Comparison of ENCODE assay signal across 1 cellular context in the genomic region with DNA sequence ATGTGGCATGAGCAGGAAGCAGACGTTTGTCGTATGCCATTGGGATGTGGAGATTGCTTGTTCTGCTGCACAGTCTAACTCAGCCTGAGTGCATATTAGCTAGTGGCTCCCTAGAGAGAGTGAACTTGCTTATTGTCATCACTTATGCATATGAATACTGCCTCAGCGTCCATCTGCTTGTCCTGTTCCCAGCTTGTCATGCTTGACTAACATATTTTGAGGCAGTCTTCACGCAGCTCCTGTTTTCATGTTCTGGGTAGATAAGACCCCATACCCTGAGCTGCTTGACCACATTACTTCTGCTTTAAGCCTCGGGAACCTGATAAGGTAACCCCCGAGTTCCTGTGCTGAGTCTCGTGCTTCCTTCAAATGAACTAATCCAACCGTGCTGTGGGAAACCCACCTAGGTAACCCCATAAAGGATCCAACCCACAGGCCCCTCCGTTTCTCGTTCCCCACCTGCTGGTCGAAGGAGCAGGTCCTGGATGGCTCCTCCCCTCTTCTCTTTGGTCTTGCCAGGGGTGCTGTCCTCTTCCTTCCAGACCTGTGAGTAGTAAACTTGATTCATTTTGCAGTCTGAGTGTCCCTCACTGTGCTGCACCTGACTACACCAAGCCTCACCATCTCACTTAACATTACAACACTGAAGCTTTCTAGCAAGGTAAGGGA.
TF ChIP-seq lines count a peak whose summit lies in the region.

No MANE protein-coding gene starts in this region.

TF ChIP-seq in WTC11, 78 proteins besides CTCF, POLR2A, EP300 and RAD21 (continued from another document):
- TF ChIP-seq, protein P1, sequence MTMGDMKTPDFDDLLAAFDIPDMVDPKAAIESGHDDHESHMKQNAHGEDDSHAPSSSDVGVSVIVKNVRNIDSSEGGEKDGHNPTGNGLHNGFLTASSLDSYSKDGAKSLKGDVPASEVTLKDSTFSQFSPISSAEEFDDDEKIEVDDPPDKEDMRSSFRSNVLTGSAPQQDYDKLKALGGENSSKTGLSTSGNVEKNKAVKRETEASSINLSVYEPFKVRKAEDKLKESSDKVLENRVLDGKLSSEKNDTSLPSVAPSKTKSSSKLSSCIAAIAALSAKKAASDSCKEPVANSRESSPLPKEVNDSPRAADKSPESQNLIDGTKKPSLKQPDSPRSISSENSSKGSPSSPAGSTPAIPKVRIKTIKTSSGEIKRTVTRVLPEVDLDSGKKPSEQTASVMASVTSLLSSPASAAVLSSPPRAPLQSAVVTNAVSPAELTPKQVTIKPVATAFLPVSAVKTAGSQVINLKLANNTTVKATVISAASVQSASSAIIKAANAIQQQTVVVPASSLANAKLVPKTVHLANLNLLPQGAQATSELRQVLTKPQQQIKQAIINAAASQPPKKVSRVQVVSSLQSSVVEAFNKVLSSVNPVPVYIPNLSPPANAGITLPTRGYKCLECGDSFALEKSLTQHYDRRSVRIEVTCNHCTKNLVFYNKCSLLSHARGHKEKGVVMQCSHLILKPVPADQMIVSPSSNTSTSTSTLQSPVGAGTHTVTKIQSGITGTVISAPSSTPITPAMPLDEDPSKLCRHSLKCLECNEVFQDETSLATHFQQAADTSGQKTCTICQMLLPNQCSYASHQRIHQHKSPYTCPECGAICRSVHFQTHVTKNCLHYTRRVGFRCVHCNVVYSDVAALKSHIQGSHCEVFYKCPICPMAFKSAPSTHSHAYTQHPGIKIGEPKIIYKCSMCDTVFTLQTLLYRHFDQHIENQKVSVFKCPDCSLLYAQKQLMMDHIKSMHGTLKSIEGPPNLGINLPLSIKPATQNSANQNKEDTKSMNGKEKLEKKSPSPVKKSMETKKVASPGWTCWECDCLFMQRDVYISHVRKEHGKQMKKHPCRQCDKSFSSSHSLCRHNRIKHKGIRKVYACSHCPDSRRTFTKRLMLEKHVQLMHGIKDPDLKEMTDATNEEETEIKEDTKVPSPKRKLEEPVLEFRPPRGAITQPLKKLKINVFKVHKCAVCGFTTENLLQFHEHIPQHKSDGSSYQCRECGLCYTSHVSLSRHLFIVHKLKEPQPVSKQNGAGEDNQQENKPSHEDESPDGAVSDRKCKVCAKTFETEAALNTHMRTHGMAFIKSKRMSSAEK (CRISPR knock-in tag; IDR thresholded peaks at IDR 0.05; ENCODE audit: borderline replicate concordance), result no peak
- no peak for TF ChIP-seq ELF4 (CRISPR knock-in tag; IDR thresholded peaks at IDR 0.05; ENCODE audit: low read depth)
- TF ChIP-seq, protein P2, sequence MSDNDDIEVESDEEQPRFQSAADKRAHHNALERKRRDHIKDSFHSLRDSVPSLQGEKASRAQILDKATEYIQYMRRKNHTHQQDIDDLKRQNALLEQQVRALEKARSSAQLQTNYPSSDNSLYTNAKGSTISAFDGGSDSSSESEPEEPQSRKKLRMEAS (CRISPR knock-in tag; IDR thresholded peaks at IDR 0.05), result no peak
- TF ChIP-seq ETV6 (CRISPR knock-in tag; IDR thresholded peaks at IDR 0.05), result no peak
- no peak for TF ChIP-seq ZNF219 (CRISPR knock-in tag; IDR thresholded peaks at IDR 0.05; ENCODE audit: borderline replicate concordance)
- TF ChIP-seq, protein P3, sequence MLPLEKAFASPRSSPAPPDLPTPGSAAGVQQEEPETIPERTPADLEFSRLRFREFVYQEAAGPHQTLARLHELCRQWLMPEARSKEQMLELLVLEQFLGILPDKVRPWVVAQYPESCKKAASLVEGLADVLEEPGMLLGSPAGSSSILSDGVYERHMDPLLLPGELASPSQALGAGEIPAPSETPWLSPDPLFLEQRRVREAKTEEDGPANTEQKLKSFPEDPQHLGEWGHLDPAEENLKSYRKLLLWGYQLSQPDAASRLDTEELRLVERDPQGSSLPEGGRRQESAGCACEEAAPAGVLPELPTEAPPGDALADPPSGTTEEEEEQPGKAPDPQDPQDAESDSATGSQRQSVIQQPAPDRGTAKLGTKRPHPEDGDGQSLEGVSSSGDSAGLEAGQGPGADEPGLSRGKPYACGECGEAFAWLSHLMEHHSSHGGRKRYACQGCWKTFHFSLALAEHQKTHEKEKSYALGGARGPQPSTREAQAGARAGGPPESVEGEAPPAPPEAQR (CRISPR knock-in tag; IDR thresholded peaks at IDR 0.05), result no peak
- TF ChIP-seq MYBL2 (CRISPR knock-in tag; IDR thresholded peaks at IDR 0.05), result no peak
- TF ChIP-seq, protein P4, sequence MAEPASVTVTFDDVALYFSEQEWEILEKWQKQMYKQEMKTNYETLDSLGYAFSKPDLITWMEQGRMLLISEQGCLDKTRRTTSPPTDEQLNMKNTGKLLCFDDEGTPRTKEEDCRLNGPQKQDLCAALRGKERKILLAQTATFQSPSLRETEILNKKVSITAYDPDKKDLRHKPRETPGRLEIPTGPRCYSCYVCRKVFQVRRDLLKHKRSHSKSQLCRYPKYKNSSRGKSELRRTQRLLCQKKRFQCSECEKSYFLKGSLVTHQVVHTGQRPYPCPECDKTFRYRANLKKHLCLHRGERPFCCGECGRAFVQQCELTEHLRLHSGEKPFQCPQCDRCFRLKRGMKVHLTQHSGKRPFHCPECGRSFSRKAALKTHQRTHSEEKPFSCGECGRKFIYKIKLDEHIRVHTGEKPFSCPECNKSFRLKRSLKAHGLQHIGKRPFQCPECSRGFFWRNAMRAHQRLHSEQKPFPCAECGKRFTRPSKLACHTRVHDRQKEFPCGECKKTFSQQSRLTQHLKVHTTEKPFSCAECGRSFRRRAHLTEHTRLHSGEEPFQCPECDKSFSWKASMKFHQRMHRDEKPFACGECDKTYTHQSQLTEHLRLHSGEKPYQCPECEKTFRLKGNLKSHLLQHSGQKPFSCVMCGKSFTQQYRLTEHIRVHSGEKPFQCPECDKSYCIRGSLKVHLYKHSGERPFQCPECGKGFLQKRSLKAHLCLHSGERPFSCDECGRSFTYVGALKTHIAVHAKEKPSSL (CRISPR knock-in tag; conservative IDR thresholded peaks at IDR 0.05), result no peak
- TF ChIP-seq, protein P5, sequence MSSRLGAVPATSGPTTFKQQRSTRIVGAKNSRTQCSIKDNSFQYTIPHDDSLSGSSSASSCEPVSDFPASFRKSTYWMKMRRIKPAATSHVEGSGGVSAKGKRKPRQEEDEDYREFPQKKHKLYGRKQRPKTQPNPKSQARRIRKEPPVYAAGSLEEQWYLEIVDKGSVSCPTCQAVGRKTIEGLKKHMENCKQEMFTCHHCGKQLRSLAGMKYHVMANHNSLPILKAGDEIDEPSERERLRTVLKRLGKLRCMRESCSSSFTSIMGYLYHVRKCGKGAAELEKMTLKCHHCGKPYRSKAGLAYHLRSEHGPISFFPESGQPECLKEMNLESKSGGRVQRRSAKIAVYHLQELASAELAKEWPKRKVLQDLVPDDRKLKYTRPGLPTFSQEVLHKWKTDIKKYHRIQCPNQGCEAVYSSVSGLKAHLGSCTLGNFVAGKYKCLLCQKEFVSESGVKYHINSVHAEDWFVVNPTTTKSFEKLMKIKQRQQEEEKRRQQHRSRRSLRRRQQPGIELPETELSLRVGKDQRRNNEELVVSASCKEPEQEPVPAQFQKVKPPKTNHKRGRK (CRISPR knock-in tag; IDR thresholded peaks at IDR 0.05; ENCODE audit: borderline replicate concordance), result no peak
- no peak for TF ChIP-seq NFE2L1 (CRISPR knock-in tag; IDR thresholded peaks at IDR 0.05)
